12 cellular contexts compared by ENCODE assay signal in genomic region chr2:86224645-86225355, GRCh38. TPM values are rescaled to one million over a fixed set of nuclear protein-coding genes. Genes with fewer than 3 reads are reported as not detected.
A peak's percentile ranks its signal among the peaks of the same experiment; 100 is the strongest.
DNase-seq lines count a peak whose midpoint lies in the region; ATAC-seq and TF ChIP-seq lines count a peak whose summit lies in the region.
"Had no signal": no experiment of that assay in that cellular context is flagged by ENCODE, and none has a peak within 500 bp of the region (broad histone marks: within the 10 kb centered on the region; RNA-seq: fewer than 3 reads in every experiment).

No MANE protein-coding gene starts in this region.

- H3K27ac Mint-ChIP-seq in dendritic cell treated with granulocyte-macrophage colony-stimulating factor and Interleukin-4, amounts not matched to agents 40 ng/mL and 50 ng/mL, for 4 days, result peak overlapping the region; percentile 33
- H3K27ac Mint-ChIP-seq in nephron, result peak overlapping the region; percentile 25 to 98 (median 97)
- peak overlapping the region in 1 of 2 donors; percentile 74 for H3K27ac Mint-ChIP-seq in natural killer cell treated with Interleukin-12 subunit alpha and Interleukin-12 subunit beta and Interleukin-15 and Interleukin-18, amount 100 ng/mL, for 72 hours

- no peaks in the 10 kb centered on the region for H3K27me3 Mint-ChIP-seq in dendritic cell treated with granulocyte-macrophage colony-stimulating factor and Interleukin-4, amounts not matched to agents 40 ng/mL and 50 ng/mL, for 4 days
- peaks cover 4% of the 10 kb centered on the region for H3K27me3 Mint-ChIP-seq in nephron (ENCODE audit: low read depth)
- no peaks in the 10 kb centered on the region for H3K27me3 Mint-ChIP-seq in natural killer cell treated with Interleukin-12 subunit alpha and Interleukin-12 subunit beta and Interleukin-15 and Interleukin-18, amount 100 ng/mL, for 72 hours
- H3K27me3 Mint-ChIP-seq: central memory CD8-positive, alpha-beta T cell had no signal

- TF ChIP-seq CTCF in nephron (IDR thresholded peaks at IDR 0.05; ENCODE audit: unreplicated experiment in 3 of 3), result no peak
- TF ChIP-seq CTCF in vagina (IDR thresholded peaks at IDR 0.05), result no peak

- H3K4me1 ChIP-seq in vagina, result peaks cover 32% of the 10 kb centered on the region

- H3K27me3 ChIP-seq in vagina, result no peaks in the 10 kb centered on the region

- no peak overlapping the region for H3K4me3 Mint-ChIP-seq in dendritic cell treated with granulocyte-macrophage colony-stimulating factor and Interleukin-4, amounts not matched to agents 40 ng/mL and 50 ng/mL, for 4 days
- no peak overlapping the region for H3K4me3 Mint-ChIP-seq in nephron
- H3K4me3 Mint-ChIP-seq in natural killer cell treated with Interleukin-12 subunit alpha and Interleukin-12 subunit beta and Interleukin-15 and Interleukin-18, amount 100 ng/mL, for 72 hours, result no peak overlapping the region
- H3K4me3 Mint-ChIP-seq: central memory CD8-positive, alpha-beta T cell had no signal

- no peak overlapping the region for H3K4me3 ChIP-seq in vagina
- H3K4me3 ChIP-seq: smooth muscle cell had no signal

- DNase-seq in Right ventricle myocardium inferior (ENCODE audit: missing footprints), result no peak
- no peak for DNase-seq in cardiac septum (ENCODE audit: low spot score)
- DNase-seq in vagina (ENCODE audit: extremely low spot score in 2 of 2), result no peak
- no peak for DNase-seq in inferior parietal cortex (ENCODE audit: extremely low spot score)
- no peak for DNase-seq in natural killer cell treated with Interleukin-12 subunit alpha and Interleukin-12 subunit beta and Interleukin-15 and Interleukin-18, amount 100 ng/mL, for 72 hours (ENCODE audit: low spot score)
- no peak for DNase-seq in OCI-M1 (lab: John Stamatoyannopoulos, UW)
- DNase-seq: mammary epithelial cell, NCI-H69 had no signal

- H3K36me3 ChIP-seq in vagina, result no peaks in the 10 kb centered on the region

- intact Hi-C loops in Right ventricle myocardium inferior (cut with DNase I), result loop anchor here (2.0 to 5.0 kb wide), 3 partner anchors 50 to 218 kb away; partner anchors contain the start of gene KDM3A
- intact Hi-C loops in cardiac septum (cut with DNase I), result loop anchor here (1.0 kb wide), 1 partner anchor 74 kb away; no protein-coding TSS in a partner anchor
- intact Hi-C loops in dendritic cell treated with granulocyte-macrophage colony-stimulating factor and Interleukin-4, amounts not matched to agents 40 ng/mL and 50 ng/mL, for 4 days (cut with micrococcal nuclease), result no loop called here
- intact Hi-C loops in vagina (cut with DNase I), result loop anchor here (5.0 to 10.0 kb wide), 3 partner anchors 60 to 220 kb away; partner anchors contain the start of gene KDM3A

- H3K9me3 Mint-ChIP-seq in dendritic cell treated with granulocyte-macrophage colony-stimulating factor and Interleukin-4, amounts not matched to agents 40 ng/mL and 50 ng/mL, for 4 days, result no peaks in the 10 kb centered on the region
- no peaks in the 10 kb centered on the region for H3K9me3 Mint-ChIP-seq in nephron
- no peaks in the 10 kb centered on the region for H3K9me3 Mint-ChIP-seq in natural killer cell treated with Interleukin-12 subunit alpha and Interleukin-12 subunit beta and Interleukin-15 and Interleukin-18, amount 100 ng/mL, for 72 hours
- H3K9me3 Mint-ChIP-seq: central memory CD8-positive, alpha-beta T cell had no signal

- peaks cover 27% of the 10 kb centered on the region for H3K4me1 Mint-ChIP-seq in dendritic cell treated with granulocyte-macrophage colony-stimulating factor and Interleukin-4, amounts not matched to agents 40 ng/mL and 50 ng/mL, for 4 days (ENCODE audit: low read depth)
- peaks cover 43% of the 10 kb centered on the region for H3K4me1 Mint-ChIP-seq in nephron
- H3K4me1 Mint-ChIP-seq in natural killer cell treated with Interleukin-12 subunit alpha and Interleukin-12 subunit beta and Interleukin-15 and Interleukin-18, amount 100 ng/mL, for 72 hours (ENCODE audit: low read depth in 2 of 2), result peaks cover 0 to 4% of the 10 kb centered on the region in 2 donors

- no peaks in the 10 kb centered on the region for H3K9me3 ChIP-seq in vagina

- peak; percentile 14 for ATAC-seq in Right ventricle myocardium inferior
- ATAC-seq in natural killer cell treated with Interleukin-12 subunit alpha and Interleukin-12 subunit beta and Interleukin-15 and Interleukin-18, amount 100 ng/mL, for 72 hours, result no peak

- H3K27ac ChIP-seq in vagina, result peak overlapping the region; percentile 88

- H3K36me3 Mint-ChIP-seq in dendritic cell treated with granulocyte-macrophage colony-stimulating factor and Interleukin-4, amounts not matched to agents 40 ng/mL and 50 ng/mL, for 4 days (ENCODE audit: low read depth), result no peaks in the 10 kb centered on the region
- H3K36me3 Mint-ChIP-seq in nephron (ENCODE audit: low read depth), result no peaks in the 10 kb centered on the region
- no peaks in the 10 kb centered on the region for H3K36me3 Mint-ChIP-seq in natural killer cell treated with Interleukin-12 subunit alpha and Interleukin-12 subunit beta and Interleukin-15 and Interleukin-18, amount 100 ng/mL, for 72 hours

- TF ChIP-seq POLR2A in vagina (IDR thresholded peaks at IDR 0.05), result no peak

RNA-seq across cellular contexts. Expression of gene MRPL35, which starts 25.5 kb away (rescaled TPM):
- total RNA-seq in Right ventricle myocardium inferior, result 96.9 TPM
- 94.9 TPM for total RNA-seq in cardiac septum
- 11.0 TPM for total RNA-seq in vagina
- total RNA-seq in natural killer cell treated with Interleukin-12 subunit alpha and Interleukin-12 subunit beta and Interleukin-15 and Interleukin-18, amount 100 ng/mL, for 72 hours, result 10 to 100 TPM; 58.9 to 66.4 TPM

RNA-seq across cellular contexts. Expression of gene IMMT, which starts 29.5 kb away (rescaled TPM):
- 287 TPM for total RNA-seq in Right ventricle myocardium inferior
- total RNA-seq in cardiac septum, result 239 TPM
- total RNA-seq in vagina, result 51.8 TPM
- 100 to 1,000 TPM; 110 to 157 TPM for total RNA-seq in natural killer cell treated with Interleukin-12 subunit alpha and Interleukin-12 subunit beta and Interleukin-15 and Interleukin-18, amount 100 ng/mL, for 72 hours
